In genomic region chr10:79348640-79348988, GRCh38 we compare ENCODE assay signal across 1 cellular context.
TF ChIP-seq lines count a peak whose summit lies in the region.

No MANE protein-coding gene starts in this region.

TF ChIP-seq in K562, 482 proteins besides CTCF, POLR2A, EP300 and RAD21 (continued from another document):
- TF ChIP-seq, protein P1, sequence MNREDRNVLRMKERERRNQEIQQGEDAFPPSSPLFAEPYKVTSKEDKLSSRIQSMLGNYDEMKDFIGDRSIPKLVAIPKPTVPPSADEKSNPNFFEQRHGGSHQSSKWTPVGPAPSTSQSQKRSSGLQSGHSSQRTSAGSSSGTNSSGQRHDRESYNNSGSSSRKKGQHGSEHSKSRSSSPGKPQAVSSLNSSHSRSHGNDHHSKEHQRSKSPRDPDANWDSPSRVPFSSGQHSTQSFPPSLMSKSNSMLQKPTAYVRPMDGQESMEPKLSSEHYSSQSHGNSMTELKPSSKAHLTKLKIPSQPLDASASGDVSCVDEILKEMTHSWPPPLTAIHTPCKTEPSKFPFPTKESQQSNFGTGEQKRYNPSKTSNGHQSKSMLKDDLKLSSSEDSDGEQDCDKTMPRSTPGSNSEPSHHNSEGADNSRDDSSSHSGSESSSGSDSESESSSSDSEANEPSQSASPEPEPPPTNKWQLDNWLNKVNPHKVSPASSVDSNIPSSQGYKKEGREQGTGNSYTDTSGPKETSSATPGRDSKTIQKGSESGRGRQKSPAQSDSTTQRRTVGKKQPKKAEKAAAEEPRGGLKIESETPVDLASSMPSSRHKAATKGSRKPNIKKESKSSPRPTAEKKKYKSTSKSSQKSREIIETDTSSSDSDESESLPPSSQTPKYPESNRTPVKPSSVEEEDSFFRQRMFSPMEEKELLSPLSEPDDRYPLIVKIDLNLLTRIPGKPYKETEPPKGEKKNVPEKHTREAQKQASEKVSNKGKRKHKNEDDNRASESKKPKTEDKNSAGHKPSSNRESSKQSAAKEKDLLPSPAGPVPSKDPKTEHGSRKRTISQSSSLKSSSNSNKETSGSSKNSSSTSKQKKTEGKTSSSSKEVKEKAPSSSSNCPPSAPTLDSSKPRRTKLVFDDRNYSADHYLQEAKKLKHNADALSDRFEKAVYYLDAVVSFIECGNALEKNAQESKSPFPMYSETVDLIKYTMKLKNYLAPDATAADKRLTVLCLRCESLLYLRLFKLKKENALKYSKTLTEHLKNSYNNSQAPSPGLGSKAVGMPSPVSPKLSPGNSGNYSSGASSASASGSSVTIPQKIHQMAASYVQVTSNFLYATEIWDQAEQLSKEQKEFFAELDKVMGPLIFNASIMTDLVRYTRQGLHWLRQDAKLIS (CRISPR knock-in tag; IDR thresholded peaks at IDR 0.05), result no peak
- TF ChIP-seq BMI1 (IDR thresholded peaks at IDR 0.05; ENCODE audit: low read length) (no peak), ZBTB43 (CRISPR knock-in tag; IDR thresholded peaks at IDR 0.05) (no peak), TRIM24 (IDR thresholded peaks at IDR 0.05) (no peak), CBFA2T2 (conservative IDR thresholded peaks at IDR 0.05) (peak; percentile 48; the same call in 1 of the 2 replicates), ZFP91 (CRISPR knock-in tag; IDR thresholded peaks at IDR 0.05) (no peak), TCF3 (CRISPR knock-in tag; IDR thresholded peaks at IDR 0.05) (peak; percentile 29; the same call in 1 of the 2 replicates), KLF16 (IDR thresholded peaks at IDR 0.05) (no peak), ATF7 (IDR thresholded peaks at IDR 0.05) (no peak), NR2C1 (IDR thresholded peaks at IDR 0.05) (no peak), NR2C1 (tag; IDR thresholded peaks at IDR 0.05) (no peak), HMG20A (CRISPR knock-in tag; conservative IDR thresholded peaks at IDR 0.05) (no peak), ZNF197 (CRISPR knock-in tag; IDR thresholded peaks at IDR 0.05; ENCODE audit: low read depth) (no peak), GATAD2A (IDR thresholded peaks at IDR 0.05) (no peak), SLC30A9 (CRISPR knock-in tag; IDR thresholded peaks at IDR 0.05) (no peak), ZKSCAN1 (IDR thresholded peaks at IDR 0.05; ENCODE audit: low read depth, low read length) (0 out of 2 replicates have a peak, but pooled peaks have one; percentile 9), FOXA3 (CRISPR knock-in tag; conservative IDR thresholded peaks at IDR 0.05 in 1 of 2, IDR thresholded peaks at IDR 0.05 in 1 of 2) (peak in 1 of 2 experiments; percentile 75; a peak in 2 of 4 replicates), FOS (IDR thresholded peaks at IDR 0.05; ENCODE audit: extremely low read depth, insufficient read length) (no peak), BACH1 (tag; IDR thresholded peaks at IDR 0.05) (no peak), CBX1 (IDR thresholded peaks at IDR 0.05; ENCODE audit: low read depth) (no peak), SIN3A (IDR thresholded peaks at IDR 0.05; ENCODE audit: borderline replicate concordance in 2 of 2, control insufficient read depth in 1 of 2, low read depth in 2 of 2, low read length in 2 of 2) (0 out of 4 replicates have a peak, but pooled peaks have one; percentile 1 to 5), KHSRP (IDR thresholded peaks at IDR 0.05) (no peak)
- TF ChIP-seq, protein P2, sequence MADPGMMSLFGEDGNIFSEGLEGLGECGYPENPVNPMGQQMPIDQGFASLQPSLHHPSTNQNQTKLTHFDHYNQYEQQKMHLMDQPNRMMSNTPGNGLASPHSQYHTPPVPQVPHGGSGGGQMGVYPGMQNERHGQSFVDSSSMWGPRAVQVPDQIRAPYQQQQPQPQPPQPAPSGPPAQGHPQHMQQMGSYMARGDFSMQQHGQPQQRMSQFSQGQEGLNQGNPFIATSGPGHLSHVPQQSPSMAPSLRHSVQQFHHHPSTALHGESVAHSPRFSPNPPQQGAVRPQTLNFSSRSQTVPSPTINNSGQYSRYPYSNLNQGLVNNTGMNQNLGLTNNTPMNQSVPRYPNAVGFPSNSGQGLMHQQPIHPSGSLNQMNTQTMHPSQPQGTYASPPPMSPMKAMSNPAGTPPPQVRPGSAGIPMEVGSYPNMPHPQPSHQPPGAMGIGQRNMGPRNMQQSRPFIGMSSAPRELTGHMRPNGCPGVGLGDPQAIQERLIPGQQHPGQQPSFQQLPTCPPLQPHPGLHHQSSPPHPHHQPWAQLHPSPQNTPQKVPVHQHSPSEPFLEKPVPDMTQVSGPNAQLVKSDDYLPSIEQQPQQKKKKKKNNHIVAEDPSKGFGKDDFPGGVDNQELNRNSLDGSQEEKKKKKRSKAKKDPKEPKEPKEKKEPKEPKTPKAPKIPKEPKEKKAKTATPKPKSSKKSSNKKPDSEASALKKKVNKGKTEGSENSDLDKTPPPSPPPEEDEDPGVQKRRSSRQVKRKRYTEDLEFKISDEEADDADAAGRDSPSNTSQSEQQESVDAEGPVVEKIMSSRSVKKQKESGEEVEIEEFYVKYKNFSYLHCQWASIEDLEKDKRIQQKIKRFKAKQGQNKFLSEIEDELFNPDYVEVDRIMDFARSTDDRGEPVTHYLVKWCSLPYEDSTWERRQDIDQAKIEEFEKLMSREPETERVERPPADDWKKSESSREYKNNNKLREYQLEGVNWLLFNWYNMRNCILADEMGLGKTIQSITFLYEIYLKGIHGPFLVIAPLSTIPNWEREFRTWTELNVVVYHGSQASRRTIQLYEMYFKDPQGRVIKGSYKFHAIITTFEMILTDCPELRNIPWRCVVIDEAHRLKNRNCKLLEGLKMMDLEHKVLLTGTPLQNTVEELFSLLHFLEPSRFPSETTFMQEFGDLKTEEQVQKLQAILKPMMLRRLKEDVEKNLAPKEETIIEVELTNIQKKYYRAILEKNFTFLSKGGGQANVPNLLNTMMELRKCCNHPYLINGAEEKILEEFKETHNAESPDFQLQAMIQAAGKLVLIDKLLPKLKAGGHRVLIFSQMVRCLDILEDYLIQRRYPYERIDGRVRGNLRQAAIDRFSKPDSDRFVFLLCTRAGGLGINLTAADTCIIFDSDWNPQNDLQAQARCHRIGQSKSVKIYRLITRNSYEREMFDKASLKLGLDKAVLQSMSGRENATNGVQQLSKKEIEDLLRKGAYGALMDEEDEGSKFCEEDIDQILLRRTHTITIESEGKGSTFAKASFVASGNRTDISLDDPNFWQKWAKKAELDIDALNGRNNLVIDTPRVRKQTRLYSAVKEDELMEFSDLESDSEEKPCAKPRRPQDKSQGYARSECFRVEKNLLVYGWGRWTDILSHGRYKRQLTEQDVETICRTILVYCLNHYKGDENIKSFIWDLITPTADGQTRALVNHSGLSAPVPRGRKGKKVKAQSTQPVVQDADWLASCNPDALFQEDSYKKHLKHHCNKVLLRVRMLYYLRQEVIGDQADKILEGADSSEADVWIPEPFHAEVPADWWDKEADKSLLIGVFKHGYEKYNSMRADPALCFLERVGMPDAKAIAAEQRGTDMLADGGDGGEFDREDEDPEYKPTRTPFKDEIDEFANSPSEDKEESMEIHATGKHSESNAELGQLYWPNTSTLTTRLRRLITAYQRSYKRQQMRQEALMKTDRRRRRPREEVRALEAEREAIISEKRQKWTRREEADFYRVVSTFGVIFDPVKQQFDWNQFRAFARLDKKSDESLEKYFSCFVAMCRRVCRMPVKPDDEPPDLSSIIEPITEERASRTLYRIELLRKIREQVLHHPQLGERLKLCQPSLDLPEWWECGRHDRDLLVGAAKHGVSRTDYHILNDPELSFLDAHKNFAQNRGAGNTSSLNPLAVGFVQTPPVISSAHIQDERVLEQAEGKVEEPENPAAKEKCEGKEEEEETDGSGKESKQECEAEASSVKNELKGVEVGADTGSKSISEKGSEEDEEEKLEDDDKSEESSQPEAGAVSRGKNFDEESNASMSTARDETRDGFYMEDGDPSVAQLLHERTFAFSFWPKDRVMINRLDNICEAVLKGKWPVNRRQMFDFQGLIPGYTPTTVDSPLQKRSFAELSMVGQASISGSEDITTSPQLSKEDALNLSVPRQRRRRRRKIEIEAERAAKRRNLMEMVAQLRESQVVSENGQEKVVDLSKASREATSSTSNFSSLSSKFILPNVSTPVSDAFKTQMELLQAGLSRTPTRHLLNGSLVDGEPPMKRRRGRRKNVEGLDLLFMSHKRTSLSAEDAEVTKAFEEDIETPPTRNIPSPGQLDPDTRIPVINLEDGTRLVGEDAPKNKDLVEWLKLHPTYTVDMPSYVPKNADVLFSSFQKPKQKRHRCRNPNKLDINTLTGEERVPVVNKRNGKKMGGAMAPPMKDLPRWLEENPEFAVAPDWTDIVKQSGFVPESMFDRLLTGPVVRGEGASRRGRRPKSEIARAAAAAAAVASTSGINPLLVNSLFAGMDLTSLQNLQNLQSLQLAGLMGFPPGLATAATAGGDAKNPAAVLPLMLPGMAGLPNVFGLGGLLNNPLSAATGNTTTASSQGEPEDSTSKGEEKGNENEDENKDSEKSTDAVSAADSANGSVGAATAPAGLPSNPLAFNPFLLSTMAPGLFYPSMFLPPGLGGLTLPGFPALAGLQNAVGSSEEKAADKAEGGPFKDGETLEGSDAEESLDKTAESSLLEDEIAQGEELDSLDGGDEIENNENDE (IDR thresholded peaks at IDR 0.05; ENCODE audit: low read depth, low read length), result no peak
- TF ChIP-seq, protein P3, sequence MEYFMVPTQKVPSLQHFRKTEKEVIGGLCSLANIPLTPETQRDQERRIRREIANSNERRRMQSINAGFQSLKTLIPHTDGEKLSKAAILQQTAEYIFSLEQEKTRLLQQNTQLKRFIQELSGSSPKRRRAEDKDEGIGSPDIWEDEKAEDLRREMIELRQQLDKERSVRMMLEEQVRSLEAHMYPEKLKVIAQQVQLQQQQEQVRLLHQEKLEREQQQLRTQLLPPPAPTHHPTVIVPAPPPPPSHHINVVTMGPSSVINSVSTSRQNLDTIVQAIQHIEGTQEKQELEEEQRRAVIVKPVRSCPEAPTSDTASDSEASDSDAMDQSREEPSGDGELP (CRISPR knock-in tag; IDR thresholded peaks at IDR 0.05; ENCODE audit: borderline replicate concordance), result peak; percentile 61
- TF ChIP-seq, protein P4, sequence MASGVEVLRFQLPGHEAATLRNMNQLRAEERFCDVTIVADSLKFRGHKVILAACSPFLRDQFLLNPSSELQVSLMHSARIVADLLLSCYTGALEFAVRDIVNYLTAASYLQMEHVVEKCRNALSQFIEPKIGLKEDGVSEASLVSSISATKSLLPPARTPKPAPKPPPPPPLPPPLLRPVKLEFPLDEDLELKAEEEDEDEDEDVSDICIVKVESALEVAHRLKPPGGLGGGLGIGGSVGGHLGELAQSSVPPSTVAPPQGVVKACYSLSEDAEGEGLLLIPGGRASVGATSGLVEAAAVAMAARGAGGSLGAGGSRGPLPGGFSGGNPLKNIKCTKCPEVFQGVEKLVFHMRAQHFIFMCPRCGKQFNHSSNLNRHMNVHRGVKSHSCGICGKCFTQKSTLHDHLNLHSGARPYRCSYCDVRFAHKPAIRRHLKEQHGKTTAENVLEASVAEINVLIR (CRISPR knock-in tag; IDR thresholded peaks at IDR 0.05), result no peak
